8 cellular contexts compared by ENCODE assay signal in the genomic region with DNA sequence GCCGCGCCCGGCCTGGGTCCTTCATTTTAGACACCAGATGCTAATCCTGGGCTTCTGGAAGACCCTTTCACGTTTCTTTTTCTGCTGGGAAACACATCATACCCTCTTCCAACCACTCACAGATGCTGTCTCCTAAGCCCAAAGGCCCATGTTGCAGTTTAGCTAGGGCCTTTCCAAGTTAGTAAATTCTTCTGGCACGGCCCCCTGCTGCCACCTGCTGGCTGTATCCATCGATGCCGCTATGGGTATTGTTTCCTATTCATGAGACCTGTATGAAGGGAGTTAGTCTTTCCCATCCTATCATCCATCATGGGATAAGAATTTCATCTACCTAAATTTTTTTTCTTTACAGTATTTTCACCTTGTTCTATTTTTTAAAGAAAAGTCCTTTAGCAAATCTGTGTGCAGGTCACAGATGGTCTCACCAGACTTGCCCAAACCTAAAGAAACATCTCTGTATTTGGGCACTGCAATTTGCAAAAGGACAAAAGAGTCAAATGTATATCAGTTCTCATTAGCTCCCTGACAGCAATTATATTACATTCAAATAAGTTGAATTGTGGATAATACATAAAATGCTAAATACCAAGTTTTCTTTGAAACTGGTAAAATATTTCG. TPM values are rescaled to one million over a fixed set of nuclear protein-coding genes. Genes with fewer than 3 reads are reported as not detected.
DNase-seq lines count a peak whose midpoint lies in the region; ATAC-seq and TF ChIP-seq lines count a peak whose summit lies in the region.

No MANE protein-coding gene starts in this region.

- H3K4me2 ChIP-seq in GM23338: no peak overlapping the region

- H3K9me2 ChIP-seq in GM23338 (ENCODE audit: insufficient read depth): no peaks in the 10 kb centered on the region

- no peaks in the 10 kb centered on the region for H3K27me3 ChIP-seq in CD8-positive, alpha-beta memory T cell (ENCODE audit: insufficient read depth, low read length, poor library complexity, severe bottlenecking)
- H3K27me3 ChIP-seq in GM23338 (ENCODE audit: insufficient read depth): no peaks in the 10 kb centered on the region
- peaks cover 0 to 4% of the 10 kb centered on the region in 2 donors for H3K27me3 ChIP-seq in right lobe of liver

- no peaks in the 10 kb centered on the region for H4K20me1 ChIP-seq in GM23338 (replicated peaks; ENCODE audit: insufficient read depth)

- WGBS in right lobe of liver (ENCODE audit: insufficient coverage, low coverage, low lambda C conversion rate, missing lambda C conversion rate): 14% methylated on average over 5 of the region's 8 CpGs

- peaks cover 0 to 6% of the 10 kb centered on the region in 2 donors for H3K27me3 Mint-ChIP-seq in CD8-positive, alpha-beta memory T cell
- H3K27me3 Mint-ChIP-seq in GM23338 (ENCODE audit: insufficient read depth, low read depth, poor library complexity) (no peaks in the 10 kb centered on the region), chondrocyte (ENCODE audit: low read depth) (no peaks in the 10 kb centered on the region)
- peaks cover 2% of the 10 kb centered on the region for H3K27me3 Mint-ChIP-seq in activated CD4-positive, alpha-beta T cell treated with anti-CD3 and anti-CD28 coated beads for 36 hours

- H3K4me3 ChIP-seq in CD8-positive, alpha-beta memory T cell (ENCODE audit: low read length): no peak overlapping the region
- H3K4me3 ChIP-seq in GM23338 (no peak overlapping the region), right lobe of liver (no peak overlapping the region)

- H3K36me3 Mint-ChIP-seq in CD8-positive, alpha-beta memory T cell: no peaks in the 10 kb centered on the region
- H3K36me3 Mint-ChIP-seq in GM23338 (ENCODE audit: low read depth) (no peaks in the 10 kb centered on the region), chondrocyte (ENCODE audit: low read depth) (no peaks in the 10 kb centered on the region)
- no peaks in the 10 kb centered on the region for H3K36me3 Mint-ChIP-seq in activated CD4-positive, alpha-beta T cell treated with anti-CD3 and anti-CD28 coated beads for 36 hours (ENCODE audit: low read depth)

- CTCF ChIA-PET in CD8-positive, alpha-beta memory T cell (lab: Charles Lee): interaction anchor here (1.4 kb wide), 1 partner anchor 35 kb away, joined by 5 read pairs; no protein-coding TSS in a partner anchor
- CTCF ChIA-PET in activated CD4-positive, alpha-beta T cell treated with anti-CD3 and anti-CD28 coated beads for 36 hours (lab: Charles Lee): interaction anchor here (0.7 to 4.2 kb wide), 15 partner anchors 9 to 689 kb away, joined by 3 to 27 read pairs (median 5); a partner anchor contains a TSS

- TF ChIP-seq POLR2A in right lobe of liver (IDR thresholded peaks at IDR 0.05): no peak

- no peak overlapping the region for H3K27ac ChIP-seq in CD8-positive, alpha-beta memory T cell (ENCODE audit: low read depth, low read length)
- no peak overlapping the region for H3K27ac ChIP-seq in GM23338 (ENCODE audit: low read depth)
- no peak overlapping the region for H3K27ac ChIP-seq in right lobe of liver

- no peaks in the 10 kb centered on the region for H3K4me1 ChIP-seq in CD8-positive, alpha-beta memory T cell (ENCODE audit: insufficient read depth, low read length)
- H3K4me1 ChIP-seq in GM23338 (ENCODE audit: insufficient read depth) (peaks cover 6% of the 10 kb centered on the region; the same call in 1 of the 2 replicates), right lobe of liver (peaks cover 0 to 5% (median 0%) of the 10 kb centered on the region in 4 donors)

- intact Hi-C loops in activated CD4-positive, alpha-beta T cell treated with anti-CD3 and anti-CD28 coated beads for 36 hours (cut with DNase I, micrococcal nuclease): loop anchor here (1.0 to 10.0 kb wide), 8 partner anchors 37 to 414 kb away; a partner anchor contains a TSS
- intact Hi-C loops in right lobe of liver (cut with DNase I): no loop called here

- no peaks in the 10 kb centered on the region for H3F3A ChIP-seq in GM23338 (replicated peaks; ENCODE audit: low read depth)

- H3K9me3 Mint-ChIP-seq in CD8-positive, alpha-beta memory T cell: no peaks in the 10 kb centered on the region
- H3K9me3 Mint-ChIP-seq in GM23338 (no peaks in the 10 kb centered on the region), chondrocyte (ENCODE audit: low read depth) (peaks cover 2% of the 10 kb centered on the region)
- H3K9me3 Mint-ChIP-seq in activated CD4-positive, alpha-beta T cell treated with anti-CD3 and anti-CD28 coated beads for 36 hours (ENCODE audit: low read depth): no peaks in the 10 kb centered on the region

- peak; percentile 68 to 81 for TF ChIP-seq CTCF in GM23338 (conservative IDR thresholded peaks at IDR 0.05; ENCODE audit: low read depth in 2 of 2)
- peak; percentile 82 for TF ChIP-seq CTCF in chondrocyte (IDR thresholded peaks at IDR 0.05)
- TF ChIP-seq CTCF in right lobe of liver (IDR thresholded peaks at IDR 0.05): peak; percentile 76 to 90 (median 86)

- no peaks in the 10 kb centered on the region for H3K79me2 ChIP-seq in GM23338 (replicated peaks; ENCODE audit: insufficient read depth)

- H3K4me3 Mint-ChIP-seq in CD8-positive, alpha-beta memory T cell: no peak overlapping the region
- no peak overlapping the region for H3K4me3 Mint-ChIP-seq in GM23338
- H3K4me3 Mint-ChIP-seq in activated CD4-positive, alpha-beta T cell treated with anti-CD3 and anti-CD28 coated beads for 36 hours: no peak overlapping the region
- H3K4me3 Mint-ChIP-seq in chondrocyte (ENCODE audit: unreplicated experiment): no peak overlapping the region

- DNase-seq in CD8-positive, alpha-beta memory T cell: peak; percentile 29 to 66 (median 39)
- DNase-seq in GM23338 (ENCODE audit: low spot score) (peak; percentile 69), NCI-H226 (peak; percentile 46), chondrocyte (ENCODE audit: low spot score) (no peak), right lobe of liver (peak; percentile 73 to 78 (median 74))
- peak; percentile 84 for DNase-seq in activated CD4-positive, alpha-beta T cell treated with anti-CD3 and anti-CD28 coated beads for 36 hours
- peak; percentile 34 for DNase-seq in stimulated activated CD8-positive, alpha-beta memory T cell treated with anti-CD3 and anti-CD28 coated beads, Interleukin-12 subunit alpha, Interleukin-12 subunit beta, amount 100 ng/mL, for 1 hour (ENCODE audit: low read depth)

- POLR2A ChIA-PET in CD8-positive, alpha-beta memory T cell (lab: Charles Lee): no interaction called here
- POLR2A ChIA-PET in activated CD4-positive, alpha-beta T cell treated with anti-CD3 and anti-CD28 coated beads for 36 hours (lab: Charles Lee): no interaction called here

- H3K4me1 Mint-ChIP-seq in CD8-positive, alpha-beta memory T cell: peaks cover 3 to 13% (median 8%) of the 10 kb centered on the region in 3 donors
- H3K4me1 Mint-ChIP-seq in GM23338 (peaks cover 7% of the 10 kb centered on the region; the same call in 2 of the 3 replicates), chondrocyte (ENCODE audit: low read depth) (peaks cover 15% of the 10 kb centered on the region)
- peaks cover 19% of the 10 kb centered on the region for H3K4me1 Mint-ChIP-seq in activated CD4-positive, alpha-beta T cell treated with anti-CD3 and anti-CD28 coated beads for 36 hours

- no peak overlapping the region for H3K27ac Mint-ChIP-seq in CD8-positive, alpha-beta memory T cell
- H3K27ac Mint-ChIP-seq in GM23338 (no peak overlapping the region), chondrocyte (ENCODE audit: unreplicated experiment) (no peak overlapping the region)
- H3K27ac Mint-ChIP-seq in activated CD4-positive, alpha-beta T cell treated with anti-CD3 and anti-CD28 coated beads for 36 hours: no peak overlapping the region

- H2AFZ ChIP-seq in GM23338: no peak overlapping the region

- H3K9me3 ChIP-seq in CD8-positive, alpha-beta memory T cell (ENCODE audit: low read length): no peaks in the 10 kb centered on the region
- H3K9me3 ChIP-seq in right lobe of liver: no peaks in the 10 kb centered on the region

- ATAC-seq in GM23338 (peak; percentile 92), right lobe of liver (peak; percentile 90 to 95 (median 94)), HG03135 (IDR thresholded peaks at IDR 0.05; ENCODE audit: unreplicated experiment) (no peak)
- ATAC-seq in activated CD4-positive, alpha-beta T cell treated with anti-CD3 and anti-CD28 coated beads for 36 hours: peak; percentile 63

- H3K36me3 ChIP-seq in CD8-positive, alpha-beta memory T cell (ENCODE audit: insufficient read depth, low read length): no peaks in the 10 kb centered on the region
- H3K36me3 ChIP-seq in GM23338 (ENCODE audit: insufficient read depth) (no peaks in the 10 kb centered on the region), right lobe of liver (no peaks in the 10 kb centered on the region)

TF ChIP-seq in GM23338, 12 proteins besides CTCF, POLR2A, EP300 and RAD21 (continues in another document):
- TF ChIP-seq, protein P1, sequence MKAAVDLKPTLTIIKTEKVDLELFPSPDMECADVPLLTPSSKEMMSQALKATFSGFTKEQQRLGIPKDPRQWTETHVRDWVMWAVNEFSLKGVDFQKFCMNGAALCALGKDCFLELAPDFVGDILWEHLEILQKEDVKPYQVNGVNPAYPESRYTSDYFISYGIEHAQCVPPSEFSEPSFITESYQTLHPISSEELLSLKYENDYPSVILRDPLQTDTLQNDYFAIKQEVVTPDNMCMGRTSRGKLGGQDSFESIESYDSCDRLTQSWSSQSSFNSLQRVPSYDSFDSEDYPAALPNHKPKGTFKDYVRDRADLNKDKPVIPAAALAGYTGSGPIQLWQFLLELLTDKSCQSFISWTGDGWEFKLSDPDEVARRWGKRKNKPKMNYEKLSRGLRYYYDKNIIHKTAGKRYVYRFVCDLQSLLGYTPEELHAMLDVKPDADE (IDR thresholded peaks at IDR 0.05): no peak
- TF ChIP-seq ZNF331 (CRISPR knock-in tag; IDR thresholded peaks at IDR 0.05; ENCODE audit: low read depth): no peak
- no peak for TF ChIP-seq ZNF114 (CRISPR knock-in tag; IDR thresholded peaks at IDR 0.05)

RNA-seq across cellular contexts. Expression of a gene that starts 37.8 kb away (rescaled TPM):
- 10 to 100 TPM; 25.7 to 26.7 TPM for total RNA-seq in CD8-positive, alpha-beta memory T cell
- polyA plus RNA-seq in CD8-positive, alpha-beta memory T cell: 0.63 TPM
- total RNA-seq in GM23338 (2014; rRNA removed; shearing (Covaris generic)): 11.0 and 15.4 TPM in 2 replicates
- 2.5 TPM in 2 replicates for polyA plus RNA-seq in GM23338 (2016; fragmentation: Nextera tagmentation; extraction: Ambion mirVana)
- total RNA-seq in activated CD4-positive, alpha-beta T cell treated with anti-CD3 and anti-CD28 coated beads for 36 hours: 10 to 100 TPM; 16.3 to 19.2 TPM
- total RNA-seq in chondrocyte (4.2 to 6.1 TPM (median 5.4 TPM) in 3 replicates), right lobe of liver (1 to 10 TPM; 5.7 to 9.0 (median 6.4) TPM)

RNA-seq across cellular contexts. Expression of a gene that starts 40.2 kb away (rescaled TPM):
- total RNA-seq in CD8-positive, alpha-beta memory T cell: 1 to 10 TPM; 5.5 to 6.9 TPM
- 6.4 TPM for polyA plus RNA-seq in CD8-positive, alpha-beta memory T cell
- 11.0 and 12.1 TPM in 2 replicates for total RNA-seq in GM23338 (2014; rRNA removed; shearing (Covaris generic))
- polyA plus RNA-seq in GM23338 (2016; fragmentation: Nextera tagmentation; extraction: Ambion mirVana): 4.5 TPM in 2 replicates
- total RNA-seq in activated CD4-positive, alpha-beta T cell treated with anti-CD3 and anti-CD28 coated beads for 36 hours: 1 to 10 TPM; 3.3 to 5.0 TPM
- total RNA-seq in chondrocyte (18.4 to 18.8 TPM (median 18.6 TPM) in 3 replicates), right lobe of liver (1 to 10 TPM; 4.0 to 8.4 (median 6.4) TPM)

Comparison
In these comparisons a context has a peak if more than half of its experiments do, and no peak if none do; other contexts are left out.
1. intact Hi-C loops: an anchor here in activated CD4-positive, alpha-beta T cell treated with anti-CD3 and anti-CD28 coated beads for 36 hours (1.0 to 10.0 kb wide); none called in right lobe of liver.